Comparison of ENCODE assay signal across 29 cellular contexts in the genomic region with DNA sequence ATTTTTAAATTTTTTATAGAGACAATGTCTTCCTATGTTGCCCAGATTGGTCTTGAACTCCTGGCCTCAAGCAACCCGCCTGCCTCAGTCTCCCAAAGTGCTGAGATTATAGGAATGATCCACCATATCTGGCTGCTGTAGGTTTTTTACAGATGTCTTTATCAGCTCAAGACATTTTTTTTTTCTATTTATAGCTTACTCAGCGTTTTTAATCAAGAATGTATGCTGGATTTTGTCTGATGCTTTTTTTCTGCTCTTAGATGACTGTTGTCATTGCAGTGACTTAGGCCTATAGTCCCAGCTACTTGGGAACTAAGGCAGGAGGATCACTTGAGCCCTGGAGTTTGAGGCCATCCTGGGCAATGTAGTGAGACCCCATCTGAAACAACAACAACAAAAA.
"Had no signal": no experiment of that assay in that cellular context is flagged by ENCODE, and none has a peak within 500 bp of the region (broad histone marks: within the 10 kb centered on the region; RNA-seq: fewer than 3 reads in every experiment).

No MANE protein-coding gene starts in this region.

- H3K4me2 ChIP-seq: neural progenitor cell, smooth muscle cell had no signal

- H3K36me3 ChIP-seq: neural progenitor cell, ovary had no signal

- H3K27me3 ChIP-seq: neural progenitor cell, ovary, spleen, suprapubic skin, testis, tibial artery, transverse colon, upper lobe of left lung, vagina had no signal

- H3K27ac ChIP-seq: neural progenitor cell, ovary, parathyroid adenoma, psoas muscle, skin epidermis, spleen, suprapubic skin, testis, tibial artery, transverse colon, upper lobe of left lung, vagina had no signal

- H3K4me1 ChIP-seq: neural progenitor cell, psoas muscle, testis, transverse colon had no signal

- FAIRE-seq: urothelium cell line had no signal

- DNase-seq: natural killer cell; occipital lobe; ovary; posterior cingulate gyrus; psoas muscle; right cardiac atrium; spleen; stimulated activated CD4-positive, alpha-beta T cell treated with anti-CD3 and anti-CD28 coated beads, Interleukin-12 subunit alpha, Interleukin-12 subunit beta, amount 100 ng/mL, for 4 hours; stimulated activated CD4-positive, alpha-beta T cell treated with anti-CD3 and anti-CD28 coated beads, Interleukin-1b, Interleukin-23, amount 100 ng/mL, for 48 hours; stimulated activated CD4-positive, alpha-beta T cell treated with anti-CD3 and anti-CD28 coated beads, Interleukin-4, amount 100 ng/mL, for 1 hour; stimulated activated CD4-positive, alpha-beta T cell treated with anti-CD3 and anti-CD28 coated beads, Interleukin-4, amount 100 ng/mL, for 4 hours; stimulated activated CD8-positive, alpha-beta memory T cell treated with anti-CD3 and anti-CD28 coated beads, Interleukin-4, amount 100 ng/mL, for 48 hours; stimulated activated naive CD4-positive, alpha-beta T cell; stimulated activated naive CD8-positive, alpha-beta T cell treated with anti-CD3 and anti-CD28 coated beads, Interleukin-15, amount 100 ng/mL, for 72 hours; stimulated activated naive CD8-positive, alpha-beta T cell treated with anti-CD3 and anti-CD28 coated beads, Interleukin-15, Interleukin-2, amounts not matched to agents 100 U/mL and 50 U/mL, for 24 hours; substantia nigra; testis; tibial artery; transverse colon; upper lobe of left lung had no signal

- H3K79me2 ChIP-seq: parathyroid adenoma had no signal

- ATAC-seq: natural killer cell; psoas muscle; right cardiac atrium; sciatic nerve; stimulated activated memory B cell treated with anti-CD40 and anti-IgM and Interleukin-4, amounts not matched to agents 10 μg/mL and 1 μg/mL and 100 μg/mL, for 72 hours; stimulated activated naive CD8-positive, alpha-beta T cell treated with anti-CD3 and anti-CD28 coated beads, Interleukin-15, amount 100 ng/mL, for 72 hours; stimulated activated naive CD8-positive, alpha-beta T cell treated with anti-CD3 and anti-CD28 coated beads, Interleukin-15, Interleukin-2, amounts not matched to agents 100 U/mL and 50 U/mL, for 24 hours had no signal

- H3K9ac ChIP-seq: neural progenitor cell, parathyroid adenoma had no signal

- H3K9me3 ChIP-seq: ovary, suprapubic skin, testis, tibial artery, upper lobe of left lung, vagina had no signal

- H3K4me3 ChIP-seq: neural progenitor cell, ovary, psoas muscle, skin epidermis, smooth muscle cell, spleen, suprapubic skin, testis, tibial artery, transverse colon, upper lobe of left lung, vagina had no signal

- H2AFZ ChIP-seq: neural progenitor cell, parathyroid adenoma had no signal
